ENCODE assay signal across 2 cellular contexts in the genomic region with DNA sequence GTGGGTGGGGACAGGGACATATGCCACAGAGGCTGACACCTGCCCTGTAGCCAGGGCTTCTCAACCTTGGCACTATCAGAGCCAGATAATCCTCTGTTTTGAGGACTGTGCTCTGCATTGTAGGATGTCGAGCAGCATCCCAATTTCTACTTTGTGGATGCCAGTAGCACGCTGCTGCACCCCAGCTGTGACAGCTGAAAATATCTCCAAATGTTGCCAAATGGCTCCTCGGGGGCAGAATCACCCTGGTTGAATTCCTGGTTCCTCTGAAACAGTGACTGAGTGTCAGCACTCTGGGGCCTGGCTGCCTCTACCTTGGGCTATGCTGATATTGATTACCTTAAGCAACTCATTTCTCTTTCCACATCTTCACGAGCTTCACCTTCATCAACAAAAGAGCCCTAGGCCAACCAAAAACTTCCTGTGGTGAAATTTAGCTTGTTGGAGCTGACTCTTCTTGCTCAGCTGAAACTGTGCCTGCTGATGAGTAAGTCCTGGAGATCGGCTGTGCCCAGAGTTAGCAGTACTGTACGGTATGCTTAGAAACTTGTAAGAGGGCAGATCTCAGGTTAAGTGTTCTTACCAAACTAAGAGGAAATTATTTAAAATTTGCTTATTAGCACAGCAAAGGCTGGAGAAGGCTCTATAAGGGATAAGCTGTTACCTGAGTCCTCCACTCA.
TF ChIP-seq lines count a peak whose summit lies in the region.

No MANE protein-coding gene starts in this region.

TF ChIP-seq in SK-N-SH, 30 proteins besides CTCF, POLR2A, EP300 and RAD21 (continued from another document):
- TF ChIP-seq, protein P1, sequence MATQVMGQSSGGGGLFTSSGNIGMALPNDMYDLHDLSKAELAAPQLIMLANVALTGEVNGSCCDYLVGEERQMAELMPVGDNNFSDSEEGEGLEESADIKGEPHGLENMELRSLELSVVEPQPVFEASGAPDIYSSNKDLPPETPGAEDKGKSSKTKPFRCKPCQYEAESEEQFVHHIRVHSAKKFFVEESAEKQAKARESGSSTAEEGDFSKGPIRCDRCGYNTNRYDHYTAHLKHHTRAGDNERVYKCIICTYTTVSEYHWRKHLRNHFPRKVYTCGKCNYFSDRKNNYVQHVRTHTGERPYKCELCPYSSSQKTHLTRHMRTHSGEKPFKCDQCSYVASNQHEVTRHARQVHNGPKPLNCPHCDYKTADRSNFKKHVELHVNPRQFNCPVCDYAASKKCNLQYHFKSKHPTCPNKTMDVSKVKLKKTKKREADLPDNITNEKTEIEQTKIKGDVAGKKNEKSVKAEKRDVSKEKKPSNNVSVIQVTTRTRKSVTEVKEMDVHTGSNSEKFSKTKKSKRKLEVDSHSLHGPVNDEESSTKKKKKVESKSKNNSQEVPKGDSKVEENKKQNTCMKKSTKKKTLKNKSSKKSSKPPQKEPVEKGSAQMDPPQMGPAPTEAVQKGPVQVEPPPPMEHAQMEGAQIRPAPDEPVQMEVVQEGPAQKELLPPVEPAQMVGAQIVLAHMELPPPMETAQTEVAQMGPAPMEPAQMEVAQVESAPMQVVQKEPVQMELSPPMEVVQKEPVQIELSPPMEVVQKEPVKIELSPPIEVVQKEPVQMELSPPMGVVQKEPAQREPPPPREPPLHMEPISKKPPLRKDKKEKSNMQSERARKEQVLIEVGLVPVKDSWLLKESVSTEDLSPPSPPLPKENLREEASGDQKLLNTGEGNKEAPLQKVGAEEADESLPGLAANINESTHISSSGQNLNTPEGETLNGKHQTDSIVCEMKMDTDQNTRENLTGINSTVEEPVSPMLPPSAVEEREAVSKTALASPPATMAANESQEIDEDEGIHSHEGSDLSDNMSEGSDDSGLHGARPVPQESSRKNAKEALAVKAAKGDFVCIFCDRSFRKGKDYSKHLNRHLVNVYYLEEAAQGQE (IDR thresholded peaks at IDR 0.05; ENCODE audit: low read depth, low read length), result no peak
- TF ChIP-seq JUND (IDR thresholded peaks at IDR 0.05) (no peak), SIN3A (IDR thresholded peaks at IDR 0.05; ENCODE audit: borderline replicate concordance, low read depth, low read length) (no peak), FOXJ3 (CRISPR knock-in tag; IDR thresholded peaks at IDR 0.05) (no peak), RFX5 (IDR thresholded peaks at IDR 0.05; ENCODE audit: low read length) (no peak), MEF2A (IDR thresholded peaks at IDR 0.05; ENCODE audit: borderline replicate concordance, low read depth) (no peak), NRF1 (IDR thresholded peaks at IDR 0.05; ENCODE audit: low read depth, low read length) (no peak), GATA2 (CRISPR knock-in tag; IDR thresholded peaks at IDR 0.05) (no peak), FOXM1 (IDR thresholded peaks at IDR 0.05; ENCODE audit: low read depth) (no peak), MXI1 (IDR thresholded peaks at IDR 0.05; ENCODE audit: low read depth, low read length) (no peak), ELF1 (IDR thresholded peaks at IDR 0.05) (no peak), GABPA (IDR thresholded peaks at IDR 0.05; ENCODE audit: low read depth) (no peak), FOSL2 (IDR thresholded peaks at IDR 0.05; ENCODE audit: borderline replicate concordance, low read depth) (no peak), EZH2phosphoT487 (IDR thresholded peaks at IDR 0.05; ENCODE audit: borderline replicate concordance, low read depth) (no peak), NFIC (IDR thresholded peaks at IDR 0.05; ENCODE audit: borderline replicate concordance) (no peak)
- TF ChIP-seq, protein P2, sequence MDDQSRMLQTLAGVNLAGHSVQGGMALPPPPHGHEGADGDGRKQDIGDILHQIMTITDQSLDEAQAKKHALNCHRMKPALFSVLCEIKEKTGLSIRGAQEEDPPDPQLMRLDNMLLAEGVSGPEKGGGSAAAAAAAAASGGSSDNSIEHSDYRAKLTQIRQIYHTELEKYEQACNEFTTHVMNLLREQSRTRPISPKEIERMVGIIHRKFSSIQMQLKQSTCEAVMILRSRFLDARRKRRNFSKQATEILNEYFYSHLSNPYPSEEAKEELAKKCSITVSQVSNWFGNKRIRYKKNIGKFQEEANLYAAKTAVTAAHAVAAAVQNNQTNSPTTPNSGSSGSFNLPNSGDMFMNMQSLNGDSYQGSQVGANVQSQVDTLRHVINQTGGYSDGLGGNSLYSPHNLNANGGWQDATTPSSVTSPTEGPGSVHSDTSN (IDR thresholded peaks at IDR 0.05), result no peak
- TF ChIP-seq, protein P3, sequence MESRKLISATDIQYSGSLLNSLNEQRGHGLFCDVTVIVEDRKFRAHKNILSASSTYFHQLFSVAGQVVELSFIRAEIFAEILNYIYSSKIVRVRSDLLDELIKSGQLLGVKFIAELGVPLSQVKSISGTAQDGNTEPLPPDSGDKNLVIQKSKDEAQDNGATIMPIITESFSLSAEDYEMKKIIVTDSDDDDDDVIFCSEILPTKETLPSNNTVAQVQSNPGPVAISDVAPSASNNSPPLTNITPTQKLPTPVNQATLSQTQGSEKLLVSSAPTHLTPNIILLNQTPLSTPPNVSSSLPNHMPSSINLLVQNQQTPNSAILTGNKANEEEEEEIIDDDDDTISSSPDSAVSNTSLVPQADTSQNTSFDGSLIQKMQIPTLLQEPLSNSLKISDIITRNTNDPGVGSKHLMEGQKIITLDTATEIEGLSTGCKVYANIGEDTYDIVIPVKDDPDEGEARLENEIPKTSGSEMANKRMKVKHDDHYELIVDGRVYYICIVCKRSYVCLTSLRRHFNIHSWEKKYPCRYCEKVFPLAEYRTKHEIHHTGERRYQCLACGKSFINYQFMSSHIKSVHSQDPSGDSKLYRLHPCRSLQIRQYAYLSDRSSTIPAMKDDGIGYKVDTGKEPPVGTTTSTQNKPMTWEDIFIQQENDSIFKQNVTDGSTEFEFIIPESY (IDR thresholded peaks at IDR 0.05; ENCODE audit: borderline replicate concordance, low read depth), result no peak
- TF ChIP-seq, protein P4, sequence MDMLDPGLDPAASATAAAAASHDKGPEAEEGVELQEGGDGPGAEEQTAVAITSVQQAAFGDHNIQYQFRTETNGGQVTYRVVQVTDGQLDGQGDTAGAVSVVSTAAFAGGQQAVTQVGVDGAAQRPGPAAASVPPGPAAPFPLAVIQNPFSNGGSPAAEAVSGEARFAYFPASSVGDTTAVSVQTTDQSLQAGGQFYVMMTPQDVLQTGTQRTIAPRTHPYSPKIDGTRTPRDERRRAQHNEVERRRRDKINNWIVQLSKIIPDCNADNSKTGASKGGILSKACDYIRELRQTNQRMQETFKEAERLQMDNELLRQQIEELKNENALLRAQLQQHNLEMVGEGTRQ (IDR thresholded peaks at IDR 0.05; ENCODE audit: borderline replicate concordance, low read depth, low read length), result no peak
- TF ChIP-seq, protein P5, sequence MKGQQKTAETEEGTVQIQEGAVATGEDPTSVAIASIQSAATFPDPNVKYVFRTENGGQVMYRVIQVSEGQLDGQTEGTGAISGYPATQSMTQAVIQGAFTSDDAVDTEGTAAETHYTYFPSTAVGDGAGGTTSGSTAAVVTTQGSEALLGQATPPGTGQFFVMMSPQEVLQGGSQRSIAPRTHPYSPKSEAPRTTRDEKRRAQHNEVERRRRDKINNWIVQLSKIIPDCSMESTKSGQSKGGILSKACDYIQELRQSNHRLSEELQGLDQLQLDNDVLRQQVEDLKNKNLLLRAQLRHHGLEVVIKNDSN (IDR thresholded peaks at IDR 0.05; ENCODE audit: borderline replicate concordance, low read depth), result no peak
TF ChIP-seq in SK-N-SH: peak in this region for 0.

TF ChIP-seq in SK-N-SH treated with all-trans-retinoic acid at 6 μM for 48 hours, 23 proteins besides CTCF, POLR2A, EP300 and RAD21 (continued from another document):
- TF ChIP-seq, protein P6, sequence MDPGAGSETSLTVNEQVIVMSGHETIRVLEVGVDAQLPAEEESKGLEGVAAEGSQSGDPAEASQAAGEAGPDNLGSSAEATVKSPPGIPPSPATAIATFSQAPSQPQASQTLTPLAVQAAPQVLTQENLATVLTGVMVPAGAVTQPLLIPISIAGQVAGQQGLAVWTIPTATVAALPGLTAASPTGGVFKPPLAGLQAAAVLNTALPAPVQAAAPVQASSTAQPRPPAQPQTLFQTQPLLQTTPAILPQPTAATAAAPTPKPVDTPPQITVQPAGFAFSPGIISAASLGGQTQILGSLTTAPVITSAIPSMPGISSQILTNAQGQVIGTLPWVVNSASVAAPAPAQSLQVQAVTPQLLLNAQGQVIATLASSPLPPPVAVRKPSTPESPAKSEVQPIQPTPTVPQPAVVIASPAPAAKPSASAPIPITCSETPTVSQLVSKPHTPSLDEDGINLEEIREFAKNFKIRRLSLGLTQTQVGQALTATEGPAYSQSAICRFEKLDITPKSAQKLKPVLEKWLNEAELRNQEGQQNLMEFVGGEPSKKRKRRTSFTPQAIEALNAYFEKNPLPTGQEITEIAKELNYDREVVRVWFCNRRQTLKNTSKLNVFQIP (CRISPR knock-in tag; IDR thresholded peaks at IDR 0.05; ENCODE audit: borderline replicate concordance, low read depth), result no peak
- TF ChIP-seq ESRRG (CRISPR knock-in tag; IDR thresholded peaks at IDR 0.05), result no peak
- TF ChIP-seq, protein P7, sequence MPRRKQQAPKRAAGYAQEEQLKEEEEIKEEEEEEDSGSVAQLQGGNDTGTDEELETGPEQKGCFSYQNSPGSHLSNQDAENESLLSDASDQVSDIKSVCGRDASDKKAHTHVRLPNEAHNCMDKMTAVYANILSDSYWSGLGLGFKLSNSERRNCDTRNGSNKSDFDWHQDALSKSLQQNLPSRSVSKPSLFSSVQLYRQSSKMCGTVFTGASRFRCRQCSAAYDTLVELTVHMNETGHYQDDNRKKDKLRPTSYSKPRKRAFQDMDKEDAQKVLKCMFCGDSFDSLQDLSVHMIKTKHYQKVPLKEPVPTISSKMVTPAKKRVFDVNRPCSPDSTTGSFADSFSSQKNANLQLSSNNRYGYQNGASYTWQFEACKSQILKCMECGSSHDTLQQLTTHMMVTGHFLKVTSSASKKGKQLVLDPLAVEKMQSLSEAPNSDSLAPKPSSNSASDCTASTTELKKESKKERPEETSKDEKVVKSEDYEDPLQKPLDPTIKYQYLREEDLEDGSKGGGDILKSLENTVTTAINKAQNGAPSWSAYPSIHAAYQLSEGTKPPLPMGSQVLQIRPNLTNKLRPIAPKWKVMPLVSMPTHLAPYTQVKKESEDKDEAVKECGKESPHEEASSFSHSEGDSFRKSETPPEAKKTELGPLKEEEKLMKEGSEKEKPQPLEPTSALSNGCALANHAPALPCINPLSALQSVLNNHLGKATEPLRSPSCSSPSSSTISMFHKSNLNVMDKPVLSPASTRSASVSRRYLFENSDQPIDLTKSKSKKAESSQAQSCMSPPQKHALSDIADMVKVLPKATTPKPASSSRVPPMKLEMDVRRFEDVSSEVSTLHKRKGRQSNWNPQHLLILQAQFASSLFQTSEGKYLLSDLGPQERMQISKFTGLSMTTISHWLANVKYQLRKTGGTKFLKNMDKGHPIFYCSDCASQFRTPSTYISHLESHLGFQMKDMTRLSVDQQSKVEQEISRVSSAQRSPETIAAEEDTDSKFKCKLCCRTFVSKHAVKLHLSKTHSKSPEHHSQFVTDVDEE (CRISPR knock-in tag; IDR thresholded peaks at IDR 0.05), result no peak
- no peak for TF ChIP-seq RARB (CRISPR knock-in tag; IDR thresholded peaks at IDR 0.05)
